ENCODE assay signal across 1 cellular context in the genomic region with DNA sequence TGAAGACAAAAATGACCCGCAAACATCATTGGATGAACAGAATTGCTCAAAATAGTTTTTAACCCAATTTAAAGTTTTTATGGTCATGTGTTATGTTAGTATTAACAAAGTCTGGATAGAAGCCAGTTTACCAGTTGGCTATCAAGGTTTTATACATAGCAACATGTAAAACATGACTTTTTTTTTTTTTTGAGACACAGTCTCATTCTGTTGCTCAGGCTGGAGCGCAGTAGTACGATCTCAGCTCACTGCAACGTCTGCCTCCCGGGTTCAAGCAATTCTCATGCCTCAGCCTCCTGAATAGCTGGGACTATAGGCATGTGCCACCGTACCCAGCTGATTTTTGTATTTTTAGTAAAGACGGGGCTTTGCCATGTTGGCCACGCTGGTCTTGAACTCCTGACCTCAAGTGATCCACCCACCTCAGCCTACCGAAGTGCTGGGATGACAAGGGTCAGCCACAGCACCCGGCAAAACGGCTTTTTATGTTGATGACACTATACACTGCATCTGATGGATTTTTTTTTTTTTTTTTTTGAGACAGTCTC.
TF ChIP-seq lines count a peak whose summit lies in the region.

No MANE protein-coding gene starts in this region.

TF ChIP-seq in HepG2, 621 proteins besides CTCF, POLR2A, EP300 and RAD21:
- TF ChIP-seq, protein P1, sequence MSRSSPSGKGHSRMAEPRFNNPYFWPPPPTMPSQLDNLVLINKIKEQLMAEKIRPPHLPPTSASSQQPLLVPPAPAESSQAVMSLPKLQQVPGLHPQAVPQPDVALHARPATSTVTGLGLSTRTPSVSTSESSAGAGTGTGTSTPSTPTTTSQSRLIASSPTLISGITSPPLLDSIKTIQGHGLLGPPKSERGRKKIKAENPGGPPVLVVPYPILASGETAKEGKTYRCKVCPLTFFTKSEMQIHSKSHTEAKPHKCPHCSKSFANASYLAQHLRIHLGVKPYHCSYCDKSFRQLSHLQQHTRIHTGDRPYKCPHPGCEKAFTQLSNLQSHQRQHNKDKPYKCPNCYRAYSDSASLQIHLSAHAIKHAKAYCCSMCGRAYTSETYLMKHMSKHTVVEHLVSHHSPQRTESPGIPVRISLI (CRISPR knock-in tag; IDR thresholded peaks at IDR 0.05; ENCODE audit: borderline replicate concordance): peak; percentile 61; the same call in 1 of the 2 replicates
- TF ChIP-seq, protein P2, sequence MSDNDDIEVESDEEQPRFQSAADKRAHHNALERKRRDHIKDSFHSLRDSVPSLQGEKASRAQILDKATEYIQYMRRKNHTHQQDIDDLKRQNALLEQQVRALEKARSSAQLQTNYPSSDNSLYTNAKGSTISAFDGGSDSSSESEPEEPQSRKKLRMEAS (IDR thresholded peaks at IDR 0.05): no peak
- peak; percentile 88 for TF ChIP-seq ZBTB38 (CRISPR knock-in tag; IDR thresholded peaks at IDR 0.05)
- TF ChIP-seq FOXJ3 (CRISPR knock-in tag; IDR thresholded peaks at IDR 0.05; ENCODE audit: borderline replicate concordance): no peak
- TF ChIP-seq ZBTB3 (CRISPR knock-in tag; IDR thresholded peaks at IDR 0.05; ENCODE audit: borderline replicate concordance, low read depth): 0 out of 2 replicates have a peak, but pooled peaks have one; percentile 73
- TF ChIP-seq RBFOX2 (IDR thresholded peaks at IDR 0.05; ENCODE audit: low read depth, low read length): peak; percentile 69; the same call in 1 of the 2 replicates
- peak; percentile 33; the same call in 1 of the 2 replicates for TF ChIP-seq ZNF687 (CRISPR knock-in tag; IDR thresholded peaks at IDR 0.05)
- peak; percentile 70 for TF ChIP-seq POLR2G (IDR thresholded peaks at IDR 0.05; ENCODE audit: low read depth, low read length)
- no peak; the same call in 1 of the 2 replicates for TF ChIP-seq POLR2AphosphoS5 (IDR thresholded peaks at IDR 0.05; ENCODE audit: low read depth, low read length)
- TF ChIP-seq SIN3A (IDR thresholded peaks at IDR 0.05; ENCODE audit: borderline replicate concordance, low read depth, low read length): no peak
- TF ChIP-seq HOXA3 (CRISPR knock-in tag; IDR thresholded peaks at IDR 0.05): no peak
- TF ChIP-seq SSRP1 (CRISPR knock-in tag; IDR thresholded peaks at IDR 0.05): peak; percentile 80; the same call in 1 of the 2 replicates
- TF ChIP-seq ESRRA (CRISPR knock-in tag; IDR thresholded peaks at IDR 0.05; ENCODE audit: low read depth): no peak
- TF ChIP-seq RBM22 (optimal IDR thresholded peaks at IDR 0.05; ENCODE audit: low read length): peak; percentile 88
- TF ChIP-seq HNRNPL (IDR thresholded peaks at IDR 0.05; ENCODE audit: low read depth, low read length): no peak
- no peak for TF ChIP-seq SRY (CRISPR knock-in tag; IDR thresholded peaks at IDR 0.05)
- TF ChIP-seq SAP130 (CRISPR knock-in tag; IDR thresholded peaks at IDR 0.05; ENCODE audit: low read depth): peak; percentile 36
